In genomic region chr10:101050206-101051069, GRCh38 we compare ENCODE assay signal across 7 cellular contexts. TPM values are rescaled to one million over a fixed set of nuclear protein-coding genes. Genes with fewer than 3 reads are reported as not detected.
DNase-seq lines count a peak whose midpoint lies in the region; ATAC-seq and TF ChIP-seq lines count a peak whose summit lies in the region.

No MANE protein-coding gene starts in this region.

- H3K36me3 ChIP-seq in HUES48 (ENCODE audit: control insufficient read depth, insufficient read depth, low read length) = peaks cover 7% of the 10 kb centered on the region; the same call in 1 of the 2 replicates
- no peaks in the 10 kb centered on the region for H3K36me3 ChIP-seq in heart left ventricle

- no peak for TF ChIP-seq POLR2A in heart left ventricle (IDR thresholded peaks at IDR 0.05)

- no peak overlapping the region for H3K4me3 Mint-ChIP-seq in activated naive CD4-positive, alpha-beta T cell treated with anti-CD3 and anti-CD28 coated beads for 36 hours

- CTCF ChIA-PET in activated naive CD4-positive, alpha-beta T cell treated with anti-CD3 and anti-CD28 coated beads for 36 hours (lab: Charles Lee) = interaction anchor here (0.6 to 16.3 kb wide), 23 partner anchors 10 to 511 kb away, joined by 3 to 326 read pairs (median 5); partner anchors contain the start of genes KAZALD1, PDZD7 and SFXN3

- peak; percentile 58 to 85 (median 76) for TF ChIP-seq CTCF in heart left ventricle (IDR thresholded peaks at IDR 0.05)

- peak; percentile 58 for ATAC-seq in GM18502 (IDR thresholded peaks at IDR 0.05; ENCODE audit: poor library complexity, unreplicated experiment)
- ATAC-seq in heart left ventricle = peak in 3 of 4 donors; percentile 50 to 75 (median 56)
- peak; percentile 54 for ATAC-seq in sciatic nerve
- no peak for ATAC-seq in HG03159 (IDR thresholded peaks at IDR 0.05; ENCODE audit: unreplicated experiment)

- H3K27ac ChIP-seq in HUES48 (ENCODE audit: low read depth, low read length) (no peak overlapping the region), heart left ventricle (no peak overlapping the region)

- peaks cover 27% of the 10 kb centered on the region for H3K4me1 ChIP-seq in HUES48 (ENCODE audit: control insufficient read depth, insufficient read depth, low read length)
- peaks cover 0 to 17% (median 7%) of the 10 kb centered on the region in 12 donors for H3K4me1 ChIP-seq in heart left ventricle

- intact Hi-C loops in activated naive CD4-positive, alpha-beta T cell treated with anti-CD3 and anti-CD28 coated beads for 36 hours (cut with micrococcal nuclease) = loop anchor here (1.0 kb wide), 2 partner anchors 9 to 18 kb away; no protein-coding TSS in a partner anchor
- intact Hi-C loops in heart left ventricle (cut with DNase I) = loop anchor here in 5 of 10 donors (5.0 to 10.0 kb wide), 3 partner anchors 92 to 537 kb away; partner anchors contain the start of genes DPCD (in 1 of the 5) and POLL (in 1 of the 5)
- intact Hi-C loops in sciatic nerve (cut with DNase I) = no loop called here

- H3K4me3 ChIP-seq in HUES48 (ENCODE audit: low read depth, low read length) = peak overlapping the region; percentile 36; the same call in 1 of the 2 replicates
- peak overlapping the region in 4 of 12 donors; percentile 7 to 25 (median 12) for H3K4me3 ChIP-seq in heart left ventricle

- H3K9me3 ChIP-seq in HUES48 (ENCODE audit: control insufficient read depth, insufficient read depth, low read length) (no peaks in the 10 kb centered on the region), heart left ventricle (no peaks in the 10 kb centered on the region)

- H3K9me3 Mint-ChIP-seq in activated naive CD4-positive, alpha-beta T cell treated with anti-CD3 and anti-CD28 coated beads for 36 hours = no peaks in the 10 kb centered on the region

- whole genome bisulfite sequencing in heart left ventricle, 4 donors = 12 to 25% (median 13%) methylated on average over 20 to 42 of the region's 42 CpGs

- H3K4me1 Mint-ChIP-seq in activated naive CD4-positive, alpha-beta T cell treated with anti-CD3 and anti-CD28 coated beads for 36 hours (ENCODE audit: low read depth) = peaks cover 9% of the 10 kb centered on the region

- no peak overlapping the region for H3K27ac Mint-ChIP-seq in activated naive CD4-positive, alpha-beta T cell treated with anti-CD3 and anti-CD28 coated beads for 36 hours

- H3K27me3 Mint-ChIP-seq in activated naive CD4-positive, alpha-beta T cell treated with anti-CD3 and anti-CD28 coated beads for 36 hours (ENCODE audit: low read depth) = peaks cover 48% of the 10 kb centered on the region

- peaks cover 5% of the 10 kb centered on the region for H3K36me3 Mint-ChIP-seq in activated naive CD4-positive, alpha-beta T cell treated with anti-CD3 and anti-CD28 coated beads for 36 hours (ENCODE audit: low read depth)

- no peak overlapping the region for H3K9ac ChIP-seq in HUES48 (ENCODE audit: low read depth, low read length)

- DNase-seq in SHP77 treated with DMSO at 0.1 percent for 48 hours (lab: John Stamatoyannopoulos, UW) = peak; percentile 40
- DNase-seq in activated naive CD4-positive, alpha-beta T cell treated with anti-CD3 and anti-CD28 coated beads for 36 hours = peak; percentile 81
- DNase-seq in heart left ventricle = peak; percentile 38 to 83 (median 56)
- DNase-seq in sciatic nerve (ENCODE audit: low spot score) = peak; percentile 78

- H3K27me3 ChIP-seq in HUES48 (ENCODE audit: control insufficient read depth, insufficient read depth, low read length) (peaks cover 69% of the 10 kb centered on the region), heart left ventricle (peaks cover 27 to 57% (median 47%) of the 10 kb centered on the region in 9 donors)

RNA-seq across cellular contexts. Expression of gene KAZALD1, which starts 11.4 kb away (rescaled TPM):
- total RNA-seq in activated naive CD4-positive, alpha-beta T cell treated with anti-CD3 and anti-CD28 coated beads for 36 hours = under 1 TPM; 0.52 to 0.62 TPM
- total RNA-seq in heart left ventricle = 10 to 100 TPM in 2 of 9 donors, 1 to 10 TPM in 7; 1.9 to 11.1 (median 6.1) TPM
- 10 to 100 TPM in 1 of 2 donors, 1 to 10 TPM in 1; 10.0 to 10.6 TPM for polyA plus RNA-seq in heart left ventricle
- 4.7 TPM for total RNA-seq in sciatic nerve

RNA-seq across cellular contexts. Expression of gene SFXN3, which starts 19.4 kb away (rescaled TPM):
- 10 to 100 TPM; 15.7 to 17.1 TPM for total RNA-seq in activated naive CD4-positive, alpha-beta T cell treated with anti-CD3 and anti-CD28 coated beads for 36 hours
- 10 to 100 TPM; 12.1 to 37.4 (median 17.8) TPM for total RNA-seq in heart left ventricle
- 10 to 100 TPM; 11.7 to 23.5 TPM for polyA plus RNA-seq in heart left ventricle
- total RNA-seq in sciatic nerve = 58.9 TPM

RNA-seq across cellular contexts. Expression of gene PDZD7, which starts 19.5 kb away (rescaled TPM):
- total RNA-seq in activated naive CD4-positive, alpha-beta T cell treated with anti-CD3 and anti-CD28 coated beads for 36 hours = under 1 TPM; 0.37 to 0.62 TPM
- total RNA-seq in heart left ventricle (under 1 TPM in 8 of 9 donors, not detected in 1; 0.09 to 0.97 (median 0.35) TPM), sciatic nerve (3.8 TPM)
- under 1 TPM; 0.15 to 0.27 TPM for polyA plus RNA-seq in heart left ventricle

RNA-seq across cellular contexts. Expression of gene LZTS2, which starts 50.8 kb away (rescaled TPM):
- total RNA-seq in activated naive CD4-positive, alpha-beta T cell treated with anti-CD3 and anti-CD28 coated beads for 36 hours = 1 to 10 TPM; 8.3 to 8.9 TPM
- total RNA-seq in heart left ventricle = 10 to 100 TPM; 33.7 to 93.0 (median 40.6) TPM
- polyA plus RNA-seq in heart left ventricle = 10 to 100 TPM; 45.5 to 61.9 TPM
- total RNA-seq in sciatic nerve = 78.6 TPM
